In genomic region chr9:121369595-121370265, GRCh38 we compare ENCODE assay signal across 8 cellular contexts. TPM values are rescaled to one million over a fixed set of nuclear protein-coding genes. Genes with fewer than 3 reads are reported as not detected.
DNase-seq lines count a peak whose midpoint lies in the region; ATAC-seq and TF ChIP-seq lines count a peak whose summit lies in the region.

STOM (minus strand) TSS chr9:121370250; CDS start chr9:121370187, 63 bp downstream.

- DNase-seq in Calu3 (peak; percentile 45), T-helper 17 cell (peak; percentile 40 to 52 (median 51)), left lobe of liver (ENCODE audit: low spot score) (peak; percentile 99), GM10266 (ENCODE audit: extremely low spot score) (no peak)
- DNase-seq in central memory CD8-positive, alpha-beta T cell (ENCODE audit: low spot score in 2 of 2) = peak; percentile 64 to 71
- peak; percentile 25 to 35 for DNase-seq in stimulated activated CD8-positive, alpha-beta memory T cell treated with anti-CD3 and anti-CD28 coated beads, Interleukin-2, amount 100 ng/mL, for 1 hour (ENCODE audit: low read depth in 2 of 2)

- H3K4me3 Mint-ChIP-seq in Calu3 (ENCODE audit: low read depth, unreplicated experiment) = peak within 1 kb of the TSS; percentile 73
- H3K4me3 Mint-ChIP-seq in T-helper 17 cell = peak within 1 kb of the TSS; percentile 95
- H3K4me3 Mint-ChIP-seq in central memory CD8-positive, alpha-beta T cell = peak within 1 kb of the TSS; percentile 81

- peak; percentile 54 for ATAC-seq in GM19452 (IDR thresholded peaks at IDR 0.05; ENCODE audit: unreplicated experiment)
- ATAC-seq in HG03521 (IDR thresholded peaks at IDR 0.05; ENCODE audit: unreplicated experiment) = peak; percentile 56
- ATAC-seq in T-helper 17 cell = peak; percentile 56
- ATAC-seq in central memory CD8-positive, alpha-beta T cell (replicated peaks; ENCODE audit: extremely low read depth, poor library complexity, severe bottlenecking) = peak; percentile 68
- ATAC-seq in left lobe of liver = peak; percentile 73

- H3K36me3 Mint-ChIP-seq in Calu3 (ENCODE audit: insufficient read depth, unreplicated experiment) (peaks cover 20% of the 10 kb centered on the region), T-helper 17 cell (ENCODE audit: low read depth) (peaks cover 2% of the 10 kb centered on the region)
- peaks cover 19% of the 10 kb centered on the region for H3K36me3 Mint-ChIP-seq in central memory CD8-positive, alpha-beta T cell (ENCODE audit: insufficient read depth)

- H3K9me3 Mint-ChIP-seq in Calu3 (ENCODE audit: low read depth, unreplicated experiment) = no peaks in the 10 kb centered on the region
- H3K9me3 Mint-ChIP-seq in central memory CD8-positive, alpha-beta T cell = no peaks in the 10 kb centered on the region

- no peaks in the 10 kb centered on the region for H3K9me3 ChIP-seq in T-helper 17 cell (ENCODE audit: control insufficient read depth, low read length, poor library complexity, severe bottlenecking)

- intact Hi-C loops in Calu3 (cut with micrococcal nuclease; ENCODE audit: unreplicated experiment) = no loop called here

- CTCF ChIA-PET in Calu3 (lab: Charles Lee) = interaction anchor here (1.0 kb wide), 1 partner anchor 17 kb away, joined by 8 read pairs; no protein-coding TSS in a partner anchor

- H3K4me1 Mint-ChIP-seq in Calu3 (ENCODE audit: low read depth, unreplicated experiment) (peaks cover 34% of the 10 kb centered on the region), T-helper 17 cell (peaks cover 37% of the 10 kb centered on the region)
- peaks cover 63% of the 10 kb centered on the region for H3K4me1 Mint-ChIP-seq in central memory CD8-positive, alpha-beta T cell

- H3K27me3 Mint-ChIP-seq in Calu3 (ENCODE audit: unreplicated experiment) (no peaks in the 10 kb centered on the region), T-helper 17 cell (no peaks in the 10 kb centered on the region)
- no peaks in the 10 kb centered on the region for H3K27me3 Mint-ChIP-seq in central memory CD8-positive, alpha-beta T cell

- no peak for TF ChIP-seq CTCF in Calu3 (IDR thresholded peaks at IDR 0.05; ENCODE audit: unreplicated experiment)
- TF ChIP-seq CTCF in GM10266 (IDR thresholded peaks at IDR 0.05; ENCODE audit: control insufficient read depth, insufficient read depth, low read depth, missing control alignments) = no peak

- H3K27ac Mint-ChIP-seq in Calu3 (ENCODE audit: unreplicated experiment) = no peak within 1 kb of the TSS
- peak within 1 kb of the TSS; percentile 90 for H3K27ac Mint-ChIP-seq in T-helper 17 cell
- H3K27ac Mint-ChIP-seq in central memory CD8-positive, alpha-beta T cell (ENCODE audit: low read depth) = peak within 1 kb of the TSS; percentile 90

- BruUV-seq in Calu3 (replicated peaks; lab: Mats Ljungman, UMichigan) = no TSS peak

RNA-seq across cellular contexts. Expression of gene STOM, which starts in this region (rescaled TPM):
- total RNA-seq in Calu3 (2022) (25.2 and 25.5 TPM in 2 replicates), T-helper 17 cell (100 to 1,000 TPM in 1 of 2 donors, 10 to 100 TPM in 1; 77.9 to 115 TPM), left lobe of liver (217 TPM)
